In genomic region chr3:159273608-159274007, GRCh38 we compare ENCODE assay signal across 9 cellular contexts.
DNase-seq lines count a peak whose midpoint lies in the region; ATAC-seq, FAIRE-seq and TF ChIP-seq lines count a peak whose summit lies in the region.
"Had no signal": no experiment of that assay in that cellular context is flagged by ENCODE, and none has a peak within 500 bp of the region (broad histone marks: within the 10 kb centered on the region; RNA-seq: fewer than 3 reads in every experiment).

No MANE protein-coding gene starts in this region.

- H3K9ac ChIP-seq in K562 (ENCODE audit: insufficient read depth in 1 of 2, low read depth in 2 of 2, low read length in 2 of 2) = no peak overlapping the region
- H3K9ac ChIP-seq: KMS-11 had no signal

- H3K4me1 ChIP-seq in K562 (replicated peaks in 1 of 2; ENCODE audit: control insufficient read depth in 2 of 2, insufficient read depth in 2 of 2, low read length in 2 of 2) (no peaks in the 10 kb centered on the region), right lobe of liver (no peaks in the 10 kb centered on the region)

- no peak for TF ChIP-seq EP300 in K562 (IDR thresholded peaks at IDR 0.05; ENCODE audit: low read length)

- intact Hi-C loops in K562 (cut with micrococcal nuclease) = no loop called here
- intact Hi-C loops in right lobe of liver (cut with DNase I) = no loop called here

- ATAC-seq in K562 (no peak), right lobe of liver (peak in 3 of 4 donors; percentile 66 to 71 (median 69)), HG02884 (IDR thresholded peaks at IDR 0.05; ENCODE audit: unreplicated experiment) (no peak), HG02623 (IDR thresholded peaks at IDR 0.05; ENCODE audit: unreplicated experiment) (no peak)

- H3K27me3 ChIP-seq in K562 (ENCODE audit: control insufficient read depth in 2 of 2, insufficient read depth in 2 of 2, low read length in 2 of 2) = no peaks in the 10 kb centered on the region
- no peaks in the 10 kb centered on the region for H3K27me3 ChIP-seq in right lobe of liver

- H4K20me1 ChIP-seq in K562 (replicated peaks; ENCODE audit: control insufficient read depth, insufficient read depth, low read length) = no peaks in the 10 kb centered on the region

- no peaks in the 10 kb centered on the region for H3K9me3 ChIP-seq in K562 (replicated peaks; ENCODE audit: control insufficient read depth, insufficient read depth, low read depth, low read length)
- H3K9me3 ChIP-seq in right lobe of liver = no peaks in the 10 kb centered on the region

- TF ChIP-seq RAD21 in K562 (CRISPR knock-in tag; conservative IDR thresholded peaks at IDR 0.05 in 1 of 2, IDR thresholded peaks at IDR 0.05 in 1 of 2) = no peak

- no TSS peak for BruUV-seq in K562 (replicated peaks; lab: Mats Ljungman, UMichigan)

- H3K27ac ChIP-seq in K562 (ENCODE audit: extremely low read depth, low read depth, low read length) (no peak overlapping the region), right lobe of liver (no peak overlapping the region)
- H3K27ac ChIP-seq: KMS-11 had no signal

- H3K36me3 ChIP-seq in K562 (ENCODE audit: control insufficient read depth, insufficient read depth, low read length) = no peaks in the 10 kb centered on the region
- no peaks in the 10 kb centered on the region for H3K36me3 ChIP-seq in right lobe of liver

- no peak overlapping the region for H3K4me3 ChIP-seq in K562
- no peak overlapping the region for H3K4me3 ChIP-seq in right lobe of liver

- in situ Hi-C loops in K562 (cut with MboI) = no loop called here

- no peaks in the 10 kb centered on the region for H3K79me2 ChIP-seq in K562 (ENCODE audit: control insufficient read depth, insufficient read depth, low read length)

- H3K9me1 ChIP-seq in K562 (ENCODE audit: control insufficient read depth, insufficient read depth, low read length) = no peaks in the 10 kb centered on the region

- TF ChIP-seq POLR2A in K562 (conservative IDR thresholded peaks at IDR 0.05) (no peak), right lobe of liver (IDR thresholded peaks at IDR 0.05) (no peak)

- FAIRE-seq in K562 (lab: Jason Lieb, UNC) = no peak

- H3K4me2 ChIP-seq in K562 (ENCODE audit: insufficient read depth, low read length) = no peak overlapping the region
- H3K4me2 ChIP-seq: KMS-11 had no signal

- no peak overlapping the region for H2AFZ ChIP-seq in K562 (ENCODE audit: low read depth, low read length)

- DNase-seq in ELR (ENCODE audit: low read depth) (peak; percentile 68), Kasumi-1 (lab: John Stamatoyannopoulos, UW) (peak; percentile 23 to 26), K562 (ENCODE audit: extremely low read depth in 1 of 4, low spot score in 3 of 4) (peak in 1 of 4 experiments; percentile 12), right lobe of liver (peak in 2 of 3 donors; percentile 26 to 54), NCI-H2081 treated with DMSO at 0.1 percent for 48 hours (lab: John Stamatoyannopoulos, UW) (no peak)
- no peak for DNase-seq in activated T-cell treated with anti-CD3 and anti-CD28 coated beads, Interleukin-2, amount 50 U/mL, for 48 hours

- POLR2A ChIA-PET in K562 (lab: Yijun Ruan, JAX) = no interaction called here

- WGBS in K562 (ENCODE audit: insufficient coverage, low coverage, missing lambda C conversion rate) = 0% methylated on average over 6 of the region's 6 CpGs
- WGBS in right lobe of liver (ENCODE audit: insufficient coverage, low coverage, low lambda C conversion rate, missing lambda C conversion rate) = 9% methylated on average over 6 of the region's 6 CpGs

- TF ChIP-seq CTCF in K562 (IDR thresholded peaks at IDR 0.05 in 2 of 3, conservative IDR thresholded peaks at IDR 0.05 in 1 of 3; ENCODE audit: insufficient read depth in 2 of 3, low read depth in 1 of 3, low read length in 3 of 3) = no peak
- no peak for TF ChIP-seq CTCF in right lobe of liver (IDR thresholded peaks at IDR 0.05)

- CTCF ChIA-PET in K562 (lab: Yijun Ruan, JAX; ENCODE audit: low intra/inter-chr PET ratio) = no interaction called here

TF ChIP-seq in K562, 482 proteins besides CTCF, POLR2A, EP300 and RAD21 (continues in another document):
- TF ChIP-seq, protein P1, sequence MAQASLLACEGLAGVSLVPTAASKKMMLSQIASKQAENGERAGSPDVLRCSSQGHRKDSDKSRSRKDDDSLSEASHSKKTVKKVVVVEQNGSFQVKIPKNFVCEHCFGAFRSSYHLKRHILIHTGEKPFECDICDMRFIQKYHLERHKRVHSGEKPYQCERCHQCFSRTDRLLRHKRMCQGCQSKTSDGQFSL (CRISPR knock-in tag; IDR thresholded peaks at IDR 0.05) = no peak
- TF ChIP-seq, protein P1 (tag; IDR thresholded peaks at IDR 0.05) = no peak
- TF ChIP-seq POLR2H (tag; IDR thresholded peaks at IDR 0.05; ENCODE audit: low read depth) (no peak), TSC22D4 (tag; IDR thresholded peaks at IDR 0.05) (no peak), EHMT2 (IDR thresholded peaks at IDR 0.05) (peak; percentile 69)
- TF ChIP-seq, protein P2, sequence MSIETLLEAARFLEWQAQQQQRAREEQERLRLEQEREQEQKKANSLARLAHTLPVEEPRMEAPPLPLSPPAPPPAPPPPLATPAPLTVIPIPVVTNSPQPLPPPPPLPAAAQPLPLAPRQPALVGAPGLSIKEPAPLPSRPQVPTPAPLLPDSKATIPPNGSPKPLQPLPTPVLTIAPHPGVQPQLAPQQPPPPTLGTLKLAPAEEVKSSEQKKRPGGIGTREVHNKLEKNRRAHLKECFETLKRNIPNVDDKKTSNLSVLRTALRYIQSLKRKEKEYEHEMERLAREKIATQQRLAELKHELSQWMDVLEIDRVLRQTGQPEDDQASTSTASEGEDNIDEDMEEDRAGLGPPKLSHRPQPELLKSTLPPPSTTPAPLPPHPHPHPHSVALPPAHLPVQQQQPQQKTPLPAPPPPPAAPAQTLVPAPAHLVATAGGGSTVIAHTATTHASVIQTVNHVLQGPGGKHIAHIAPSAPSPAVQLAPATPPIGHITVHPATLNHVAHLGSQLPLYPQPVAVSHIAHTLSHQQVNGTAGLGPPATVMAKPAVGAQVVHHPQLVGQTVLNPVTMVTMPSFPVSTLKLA (conservative IDR thresholded peaks at IDR 0.05) = no peak
- TF ChIP-seq, protein P3, sequence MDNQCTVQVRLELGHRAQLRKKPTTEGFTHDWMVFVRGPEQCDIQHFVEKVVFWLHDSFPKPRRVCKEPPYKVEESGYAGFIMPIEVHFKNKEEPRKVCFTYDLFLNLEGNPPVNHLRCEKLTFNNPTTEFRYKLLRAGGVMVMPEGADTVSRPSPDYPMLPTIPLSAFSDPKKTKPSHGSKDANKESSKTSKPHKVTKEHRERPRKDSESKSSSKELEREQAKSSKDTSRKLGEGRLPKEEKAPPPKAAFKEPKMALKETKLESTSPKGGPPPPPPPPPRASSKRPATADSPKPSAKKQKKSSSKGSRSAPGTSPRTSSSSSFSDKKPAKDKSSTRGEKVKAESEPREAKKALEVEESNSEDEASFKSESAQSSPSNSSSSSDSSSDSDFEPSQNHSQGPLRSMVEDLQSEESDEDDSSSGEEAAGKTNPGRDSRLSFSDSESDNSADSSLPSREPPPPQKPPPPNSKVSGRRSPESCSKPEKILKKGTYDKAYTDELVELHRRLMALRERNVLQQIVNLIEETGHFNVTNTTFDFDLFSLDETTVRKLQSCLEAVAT (IDR thresholded peaks at IDR 0.05) = no peak
- TF ChIP-seq, protein P4, sequence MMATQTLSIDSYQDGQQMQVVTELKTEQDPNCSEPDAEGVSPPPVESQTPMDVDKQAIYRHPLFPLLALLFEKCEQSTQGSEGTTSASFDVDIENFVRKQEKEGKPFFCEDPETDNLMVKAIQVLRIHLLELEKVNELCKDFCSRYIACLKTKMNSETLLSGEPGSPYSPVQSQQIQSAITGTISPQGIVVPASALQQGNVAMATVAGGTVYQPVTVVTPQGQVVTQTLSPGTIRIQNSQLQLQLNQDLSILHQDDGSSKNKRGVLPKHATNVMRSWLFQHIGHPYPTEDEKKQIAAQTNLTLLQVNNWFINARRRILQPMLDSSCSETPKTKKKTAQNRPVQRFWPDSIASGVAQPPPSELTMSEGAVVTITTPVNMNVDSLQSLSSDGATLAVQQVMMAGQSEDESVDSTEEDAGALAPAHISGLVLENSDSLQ (IDR thresholded peaks at IDR 0.05) = no peak
- TF ChIP-seq, protein P5, sequence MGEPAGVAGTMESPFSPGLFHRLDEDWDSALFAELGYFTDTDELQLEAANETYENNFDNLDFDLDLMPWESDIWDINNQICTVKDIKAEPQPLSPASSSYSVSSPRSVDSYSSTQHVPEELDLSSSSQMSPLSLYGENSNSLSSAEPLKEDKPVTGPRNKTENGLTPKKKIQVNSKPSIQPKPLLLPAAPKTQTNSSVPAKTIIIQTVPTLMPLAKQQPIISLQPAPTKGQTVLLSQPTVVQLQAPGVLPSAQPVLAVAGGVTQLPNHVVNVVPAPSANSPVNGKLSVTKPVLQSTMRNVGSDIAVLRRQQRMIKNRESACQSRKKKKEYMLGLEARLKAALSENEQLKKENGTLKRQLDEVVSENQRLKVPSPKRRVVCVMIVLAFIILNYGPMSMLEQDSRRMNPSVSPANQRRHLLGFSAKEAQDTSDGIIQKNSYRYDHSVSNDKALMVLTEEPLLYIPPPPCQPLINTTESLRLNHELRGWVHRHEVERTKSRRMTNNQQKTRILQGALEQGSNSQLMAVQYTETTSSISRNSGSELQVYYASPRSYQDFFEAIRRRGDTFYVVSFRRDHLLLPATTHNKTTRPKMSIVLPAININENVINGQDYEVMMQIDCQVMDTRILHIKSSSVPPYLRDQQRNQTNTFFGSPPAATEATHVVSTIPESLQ (CRISPR knock-in tag; IDR thresholded peaks at IDR 0.05) = no peak

Comparison
In these comparisons a context has a peak if more than half of its experiments do, and no peak if none do; other contexts are left out.
1. DNase-seq: peak in ELR (single experiment), Kasumi-1 (2 of 2) and right lobe of liver (2 of 3); none in NCI-H2081 treated with DMSO at 0.1 percent for 48 hours (single experiment) and activated T-cell treated with anti-CD3 and anti-CD28 coated beads, Interleukin-2, amount 50 U/mL, for 48 hours (0 of 2).
2. ATAC-seq: peak in right lobe of liver (3 of 4); none in K562 (single experiment), HG02884 (single experiment) and HG02623 (single experiment).